ENCODE assay signal across 12 cellular contexts in genomic region chr4:147840846-147841732, GRCh38.
DNase-seq lines count a peak whose midpoint lies in the region; ATAC-seq and TF ChIP-seq lines count a peak whose summit lies in the region.
"Had no signal": no experiment of that assay in that cellular context is flagged by ENCODE, and none has a peak within 500 bp of the region (broad histone marks: within the 10 kb centered on the region; RNA-seq: fewer than 3 reads in every experiment).

No MANE protein-coding gene starts in this region.

- no peak overlapping the region for H3K4me3 ChIP-seq in Peyer's patch
- H3K4me3 ChIP-seq in ascending aorta = no peak overlapping the region

- H3K27me3 ChIP-seq in Peyer's patch = no peaks in the 10 kb centered on the region
- H3K27me3 ChIP-seq in ascending aorta = no peaks in the 10 kb centered on the region

- no peaks in the 10 kb centered on the region for H3K36me3 ChIP-seq in Peyer's patch
- H3K36me3 ChIP-seq in ascending aorta = no peaks in the 10 kb centered on the region

- no peaks in the 10 kb centered on the region for H3K9me3 Mint-ChIP-seq in chondrocyte (ENCODE audit: low read depth)
- H3K9me3 Mint-ChIP-seq: activated B cell treated with CpG ODN at 0.5 μM for 24 hours had no signal

- TF ChIP-seq CTCF in chondrocyte (IDR thresholded peaks at IDR 0.05) = no peak
- TF ChIP-seq CTCF in GM20000 (IDR thresholded peaks at IDR 0.05; ENCODE audit: extremely low read depth, missing control alignments) = no peak
- no peak for TF ChIP-seq CTCF in Peyer's patch (IDR thresholded peaks at IDR 0.05)
- no peak for TF ChIP-seq CTCF in ascending aorta (IDR thresholded peaks at IDR 0.05)

- no peak overlapping the region for H3K4me3 Mint-ChIP-seq in chondrocyte (ENCODE audit: unreplicated experiment)
- H3K4me3 Mint-ChIP-seq: activated B cell treated with CpG ODN at 0.5 μM for 24 hours, B cell had no signal

- DNase-seq in chondrocyte (ENCODE audit: low spot score) (no peak), GM20000 (ENCODE audit: low spot score) (no peak), Peyer's patch (no peak), ascending aorta (ENCODE audit: low spot score in 2 of 2) (no peak)
- no peak for DNase-seq in stimulated activated CD8-positive, alpha-beta memory T cell treated with anti-CD3 and anti-CD28 coated beads, Interleukin-4, amount 100 ng/mL, for 48 hours
- DNase-seq: activated B cell treated with CpG ODN at 0.5 μM for 24 hours; activated effector memory CD4-positive, alpha-beta T cell treated with Interleukin-2 at 50 U/mL for 16 hours; NCI-H2029 treated with DMSO at 0.1 percent for 48 hours had no signal

- intact Hi-C loops in ascending aorta (cut with DNase I) = no loop called here

- H3K4me1 Mint-ChIP-seq in chondrocyte (ENCODE audit: low read depth) = peaks cover 67% of the 10 kb centered on the region
- H3K4me1 Mint-ChIP-seq: activated B cell treated with CpG ODN at 0.5 μM for 24 hours, B cell had no signal

- H3K4me1 ChIP-seq in Peyer's patch (peaks cover 0 to 8% (median 0%) of the 10 kb centered on the region in 4 donors), ascending aorta (peaks cover 0 to 21% of the 10 kb centered on the region in 2 donors)

- ATAC-seq in GM18508 (IDR thresholded peaks at IDR 0.05; ENCODE audit: insufficient read depth, unreplicated experiment) = peak; percentile 69
- ATAC-seq in GM21526 (IDR thresholded peaks at IDR 0.05; ENCODE audit: low FRiP score, unreplicated experiment) = peak; percentile 58
- ATAC-seq in HG03135 (IDR thresholded peaks at IDR 0.05; ENCODE audit: unreplicated experiment) = peak; percentile 69

- H3K9me3 ChIP-seq in Peyer's patch (no peaks in the 10 kb centered on the region), ascending aorta (no peaks in the 10 kb centered on the region)

- H3K27ac Mint-ChIP-seq in chondrocyte (ENCODE audit: unreplicated experiment) = peak overlapping the region; percentile 66
- H3K27ac Mint-ChIP-seq: activated B cell treated with CpG ODN at 0.5 μM for 24 hours, B cell had no signal

- no peaks in the 10 kb centered on the region for H3K27me3 Mint-ChIP-seq in chondrocyte (ENCODE audit: low read depth)
- H3K27me3 Mint-ChIP-seq: activated B cell treated with CpG ODN at 0.5 μM for 24 hours had no signal

- no peak for TF ChIP-seq POLR2A in Peyer's patch (IDR thresholded peaks at IDR 0.05)

- H3K27ac ChIP-seq in Peyer's patch (no peak overlapping the region), ascending aorta (no peak overlapping the region)

- H3K36me3 Mint-ChIP-seq in chondrocyte (ENCODE audit: low read depth) = peaks cover 15% of the 10 kb centered on the region
